ENCODE assay signal across 18 cellular contexts in genomic region chr2:9836074-9836473, GRCh38. TPM values are rescaled to one million over a fixed set of nuclear protein-coding genes. Genes with fewer than 3 reads are reported as not detected.
A peak's percentile ranks its signal among the peaks of the same experiment; 100 is the strongest.
DNase-seq lines count a peak whose midpoint lies in the region; ATAC-seq, FAIRE-seq and TF ChIP-seq lines count a peak whose summit lies in the region.
"Had no signal": no experiment of that assay in that cellular context is flagged by ENCODE, and none has a peak within 500 bp of the region (broad histone marks: within the 10 kb centered on the region; RNA-seq: fewer than 3 reads in every experiment).

No MANE protein-coding gene starts in this region.

- no TSS peak for BruUV-seq in PC-9 (replicated peaks; lab: Mats Ljungman, UMichigan)

- H3K9me3 ChIP-seq in HEK293 (ENCODE audit: control insufficient read depth, insufficient read depth, low read depth, low read length) (no peaks in the 10 kb centered on the region), PC-9 (ENCODE audit: insufficient read depth, low read depth) (no peaks in the 10 kb centered on the region), osteoblast (ENCODE audit: low read depth, low read length) (no peaks in the 10 kb centered on the region), skeletal muscle tissue (ENCODE audit: control insufficient read depth in 3 of 3, low read length in 3 of 3) (no peaks in the 10 kb centered on the region)
- H3K9me3 ChIP-seq: A549 had no signal

- peak overlapping the region; percentile 62 for H3K4me2 ChIP-seq in PC-9
- no peak overlapping the region for H3K4me2 ChIP-seq in osteoblast (ENCODE audit: insufficient read depth, low read length)
- H3K4me2 ChIP-seq: A549 had no signal

- H3K27me3 ChIP-seq in PC-9 (ENCODE audit: insufficient read depth, low read depth) (no peaks in the 10 kb centered on the region), osteoblast (ENCODE audit: insufficient read depth, low read length) (no peaks in the 10 kb centered on the region), skeletal muscle tissue (ENCODE audit: control insufficient read depth in 3 of 3, insufficient read depth in 3 of 3, low read length in 3 of 3) (no peaks in the 10 kb centered on the region)

- H3K9me2 ChIP-seq in PC-9 (ENCODE audit: insufficient read depth), result no peaks in the 10 kb centered on the region

- ATAC-seq in HG03108 (IDR thresholded peaks at IDR 0.05; ENCODE audit: unreplicated experiment), result no peak
- ATAC-seq: CD8-positive, alpha-beta T cell had no signal

- H2AFZ ChIP-seq in PC-9 (no peak overlapping the region), osteoblast (ENCODE audit: low read length) (peak overlapping the region; percentile 51)

- no peak for FAIRE-seq in GM19239 (lab: Jason Lieb, UNC)
- FAIRE-seq: A549, D721Med, G401.6, GM12891 had no signal

- H3K79me2 ChIP-seq in PC-9 (ENCODE audit: low read depth) (no peaks in the 10 kb centered on the region), osteoblast (ENCODE audit: insufficient read depth, low read length) (no peaks in the 10 kb centered on the region)

- no peak overlapping the region for H3K4me3 ChIP-seq in HEK293 (ENCODE audit: low read depth, low read length)
- H3K4me3 ChIP-seq in PC-9, result no peak overlapping the region
- H3K4me3 ChIP-seq in osteoblast (ENCODE audit: insufficient read depth, low read length), result no peak overlapping the region
- H3K4me3 ChIP-seq in skeletal muscle tissue (ENCODE audit: low read length in 3 of 3), result no peak overlapping the region
- H3K4me3 ChIP-seq: A549 had no signal

- H3K36me3 ChIP-seq in HEK293 (ENCODE audit: control insufficient read depth in 2 of 2, insufficient read depth in 1 of 2, low read length in 2 of 2), result no peaks in the 10 kb centered on the region
- H3K36me3 ChIP-seq in PC-9 (ENCODE audit: low read depth), result no peaks in the 10 kb centered on the region
- no peaks in the 10 kb centered on the region for H3K36me3 ChIP-seq in osteoblast (ENCODE audit: insufficient read depth, low read length)
- H3K36me3 ChIP-seq in skeletal muscle tissue (ENCODE audit: control insufficient read depth in 3 of 3, insufficient read depth in 3 of 3, low read length in 3 of 3), result no peaks in the 10 kb centered on the region

- H4K20me1 ChIP-seq in PC-9 (ENCODE audit: insufficient read depth) (no peaks in the 10 kb centered on the region), osteoblast (ENCODE audit: insufficient read depth, low read length) (no peaks in the 10 kb centered on the region)

- POLR2A ChIA-PET in HEK293 (lab: Yijun Ruan, JAX) (no interaction called here), PC-9 (lab: Charles Lee; ENCODE audit: unreplicated experiment) (no interaction called here)

- peaks cover 22% of the 10 kb centered on the region for H3F3A ChIP-seq in PC-9 (ENCODE audit: insufficient read depth, low read depth)

- H3K4me1 ChIP-seq in HEK293 (ENCODE audit: control insufficient read depth, insufficient read depth, low read length) (no peaks in the 10 kb centered on the region), PC-9 (replicated peaks; ENCODE audit: insufficient read depth) (peaks cover 47% of the 10 kb centered on the region), osteoblast (ENCODE audit: insufficient read depth, low read length) (peaks cover 12% of the 10 kb centered on the region), skeletal muscle tissue (ENCODE audit: control insufficient read depth in 3 of 3, insufficient read depth in 3 of 3, low read length in 3 of 3) (peaks cover 3 to 14% (median 7%) of the 10 kb centered on the region in 3 donors)
- H3K4me1 ChIP-seq: A549 had no signal

- peak overlapping the region in 1 of 3 donors; percentile 34 for H3K9ac ChIP-seq in skeletal muscle tissue (ENCODE audit: low read depth in 1 of 3, low read length in 3 of 3)

- no peak overlapping the region for H3K27ac ChIP-seq in HEK293 (ENCODE audit: extremely low read depth, low read depth, low read length)
- H3K27ac ChIP-seq in PC-9, result peak overlapping the region; percentile 77
- peak overlapping the region; percentile 69 for H3K27ac ChIP-seq in osteoblast (ENCODE audit: low read depth, low read length)
- H3K27ac ChIP-seq in skeletal muscle tissue (ENCODE audit: low read depth, low read length), result peak overlapping the region; percentile 68
- H3K27ac ChIP-seq: A549 had no signal

- intact Hi-C loops in PC-9 (cut with micrococcal nuclease; ENCODE audit: unreplicated experiment), result no loop called here

- DNase-seq in PC-9 (peak in 1 of 2 experiments; percentile 3), osteoblast (ENCODE audit: insufficient read length, low spot score, missing footprints) (no peak), NCI-H2171 (lab: John Stamatoyannopoulos, UW) (no peak), GM19239 (ENCODE audit: insufficient read length, low spot score) (no peak), middle frontal gyrus (ENCODE audit: extremely low spot score, low spot score) (no peak)
- DNase-seq: CD8-positive, alpha-beta T cell; COR-L47; DMS153; DMS79 treated with DMSO at 0.1 percent for 48 hours; EL; HCEC 1CT had no signal

- CTCF ChIA-PET in HEK293 (lab: Yijun Ruan, JAX), result interaction anchor here (1.6 kb wide), 1 partner anchor 22 kb away, joined by 8 read pairs; no protein-coding TSS in a partner anchor
- CTCF ChIA-PET in PC-9 (lab: Charles Lee), result interaction anchor here (0.6 kb wide), 1 partner anchor 62 kb away, joined by 3 read pairs; no protein-coding TSS in a partner anchor

- TF ChIP-seq CTCF in HEK293 (tag by site-specific recombination; IDR thresholded peaks at IDR 0.05), result no peak
- no peak for TF ChIP-seq CTCF in PC-9 (conservative IDR thresholded peaks at IDR 0.05)
- TF ChIP-seq CTCF in osteoblast (IDR thresholded peaks at IDR 0.05; ENCODE audit: extremely low read depth, low read depth, low read length), result no peak

TF ChIP-seq in HEK293, 187 proteins besides CTCF, POLR2A, EP300 and RAD21:
- no peak for TF ChIP-seq ZNF114 (tag by site-specific recombination; IDR thresholded peaks at IDR 0.05)
- no peak for TF ChIP-seq ZNF621 (tag by site-specific recombination; IDR thresholded peaks at IDR 0.05)
- peak; percentile 49; the same call in 1 of the 2 replicates for TF ChIP-seq ZNF513 (tag by site-specific recombination; IDR thresholded peaks at IDR 0.05)

RNA-seq across cellular contexts. Expression of gene TAF1B, which starts 7.2 kb away (rescaled TPM):
- total RNA-seq in PC-9 (2021) (23.8 and 24.8 TPM in 2 replicates), osteoblast (36.5 and 41.3 TPM in 2 replicates), skeletal muscle tissue (36.5 TPM)
